ENCODE assay signal across 16 cellular contexts in genomic region chr5:27778121-27778520, GRCh38.
"Had no signal": no experiment of that assay in that cellular context is flagged by ENCODE, and none has a peak within 500 bp of the region (broad histone marks: within the 10 kb centered on the region; RNA-seq: fewer than 3 reads in every experiment).

No MANE protein-coding gene starts in this region.

- H3K4me3 ChIP-seq: hepatocyte, right atrium auricular region, sigmoid colon, skin epidermis, testis, tibial nerve had no signal

- H3K4me3 Mint-ChIP-seq: naive thymus-derived CD4-positive, alpha-beta T cell; nephron progenitor cell; stimulated activated naive B cell treated with anti-CD40 and anti-IgM and Interleukin-4, amounts not matched to agents 10 μg/mL and 1 μg/mL and 100 μg/mL, for 72 hours; stimulated activated naive CD8-positive, alpha-beta T cell treated with anti-CD3 and anti-CD28 coated beads, Interleukin-15, amount 100 ng/mL, for 72 hours had no signal

- DNase-seq: effector memory CD8-positive, alpha-beta T cell; erythroblast; foreskin keratinocyte; naive thymus-derived CD4-positive, alpha-beta T cell; nephron progenitor cell; posterior cingulate gyrus; sigmoid colon; stimulated activated CD4-positive, alpha-beta T cell treated with anti-CD3 and anti-CD28 coated beads, Interleukin-2, amount 100 ng/mL, for 24 hours; stimulated activated CD4-positive, alpha-beta T cell treated with anti-CD3 and anti-CD28 coated beads, Interleukin-4, amount 100 ng/mL, for 4 hours; stimulated activated naive B cell treated with anti-CD40 and anti-IgM and Interleukin-4, amounts not matched to agents 10 μg/mL and 1 μg/mL and 100 μg/mL, for 72 hours; stimulated activated naive CD8-positive, alpha-beta T cell treated with anti-CD3 and anti-CD28 coated beads, Interleukin-15, amount 100 ng/mL, for 72 hours; testis had no signal

- H3K4me2 ChIP-seq: hepatocyte had no signal

- H3K36me3 Mint-ChIP-seq: naive thymus-derived CD4-positive, alpha-beta T cell; stimulated activated naive B cell treated with anti-CD40 and anti-IgM and Interleukin-4, amounts not matched to agents 10 μg/mL and 1 μg/mL and 100 μg/mL, for 72 hours had no signal

- H3K4me1 Mint-ChIP-seq: naive thymus-derived CD4-positive, alpha-beta T cell; nephron progenitor cell; stimulated activated naive B cell treated with anti-CD40 and anti-IgM and Interleukin-4, amounts not matched to agents 10 μg/mL and 1 μg/mL and 100 μg/mL, for 72 hours; stimulated activated naive CD8-positive, alpha-beta T cell treated with anti-CD3 and anti-CD28 coated beads, Interleukin-15, amount 100 ng/mL, for 72 hours had no signal

- H3K79me2 ChIP-seq: hepatocyte had no signal

- H3K4me1 ChIP-seq: foreskin keratinocyte, right atrium auricular region, sigmoid colon, testis, tibial nerve had no signal

- H3K9me3 Mint-ChIP-seq: nephron progenitor cell had no signal

- H3K27ac Mint-ChIP-seq: effector memory CD8-positive, alpha-beta T cell; naive thymus-derived CD4-positive, alpha-beta T cell; nephron progenitor cell; stimulated activated naive B cell treated with anti-CD40 and anti-IgM and Interleukin-4, amounts not matched to agents 10 μg/mL and 1 μg/mL and 100 μg/mL, for 72 hours; stimulated activated naive CD8-positive, alpha-beta T cell treated with anti-CD3 and anti-CD28 coated beads, Interleukin-15, amount 100 ng/mL, for 72 hours had no signal

- H3K9me3 ChIP-seq: right atrium auricular region, testis, tibial nerve had no signal

- H2AFZ ChIP-seq: hepatocyte had no signal

- H3K27ac ChIP-seq: foreskin keratinocyte, hepatocyte, right atrium auricular region, sigmoid colon, skin epidermis, testis, tibial nerve had no signal

- H3K27me3 ChIP-seq: foreskin keratinocyte, hepatocyte, right atrium auricular region, sigmoid colon, testis, tibial nerve had no signal

- H3K27me3 Mint-ChIP-seq: effector memory CD8-positive, alpha-beta T cell; naive thymus-derived CD4-positive, alpha-beta T cell; stimulated activated naive B cell treated with anti-CD40 and anti-IgM and Interleukin-4, amounts not matched to agents 10 μg/mL and 1 μg/mL and 100 μg/mL, for 72 hours; stimulated activated naive CD8-positive, alpha-beta T cell treated with anti-CD3 and anti-CD28 coated beads, Interleukin-15, amount 100 ng/mL, for 72 hours had no signal

- H3K36me3 ChIP-seq: right atrium auricular region, sigmoid colon, tibial nerve had no signal
